ENCODE assay signal across 9 cellular contexts in the genomic region with DNA sequence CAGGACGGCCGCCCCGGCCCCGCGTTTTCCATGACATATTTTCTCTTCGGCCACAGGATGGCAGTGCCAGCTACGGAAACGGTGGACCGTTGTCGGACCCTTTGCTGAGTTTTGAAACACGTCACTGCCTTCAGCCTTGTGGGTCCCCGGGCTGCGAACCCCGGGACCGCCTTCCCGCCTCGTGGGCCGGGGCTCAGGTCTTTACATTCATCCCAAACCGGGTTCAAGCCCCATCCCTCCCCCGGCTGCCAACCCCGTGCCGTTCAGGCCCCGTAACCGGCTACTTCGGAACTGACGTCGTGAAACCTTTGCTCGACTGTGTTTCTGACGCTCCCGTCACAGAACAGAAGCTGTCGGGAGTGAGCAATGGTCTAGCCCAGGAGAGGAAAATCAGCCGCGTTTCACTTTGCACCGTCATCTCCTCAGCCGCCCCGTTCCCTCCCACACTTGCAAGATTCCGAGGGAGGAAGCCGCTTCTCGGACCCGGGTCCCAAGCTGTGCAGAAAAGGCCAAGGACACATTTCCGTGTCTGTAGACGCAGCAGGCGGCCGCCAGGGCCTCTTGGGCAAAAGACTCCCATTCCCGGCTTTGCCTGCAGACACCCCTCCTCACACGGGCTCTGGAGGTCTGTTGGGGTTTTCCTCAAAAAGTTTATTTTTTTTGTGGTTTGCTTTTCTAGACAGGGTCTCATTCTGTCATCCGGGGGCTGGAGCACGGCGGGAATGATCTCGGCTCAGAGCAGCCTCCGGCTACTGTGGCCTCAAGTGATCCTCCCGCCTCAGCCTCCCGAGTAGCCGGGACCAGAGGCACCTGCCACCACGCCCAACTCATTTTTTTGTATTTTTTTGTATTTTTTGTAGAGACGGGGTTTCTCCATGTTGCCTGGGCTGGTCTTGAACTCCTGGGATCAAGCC. TPM values are rescaled to one million over a fixed set of nuclear protein-coding genes. Genes with fewer than 3 reads are reported as not detected.
DNase-seq lines count a peak whose midpoint lies in the region; ATAC-seq and TF ChIP-seq lines count a peak whose summit lies in the region.
"Had no signal": no experiment of that assay in that cellular context is flagged by ENCODE, and none has a peak within 500 bp of the region (broad histone marks: within the 10 kb centered on the region; RNA-seq: fewer than 3 reads in every experiment).

No MANE protein-coding gene starts in this region.

- ATAC-seq in HG02610 (IDR thresholded peaks at IDR 0.05; ENCODE audit: unreplicated experiment) (no peak), GM19467 (IDR thresholded peaks at IDR 0.05; ENCODE audit: unreplicated experiment) (no peak)
- ATAC-seq: Panc1 had no signal

- no TSS peak for BruUV-seq in mammary epithelial cell (replicated peaks; lab: Mats Ljungman, UMichigan)

- peaks cover 5% of the 10 kb centered on the region for H3K9me3 Mint-ChIP-seq in endodermal cell

- no peak for TF ChIP-seq POLR2A in sigmoid colon (IDR thresholded peaks at IDR 0.05)

- no peak overlapping the region for H3K27ac Mint-ChIP-seq in endodermal cell

- TF ChIP-seq EP300 in sigmoid colon (IDR thresholded peaks at IDR 0.05), result no peak

- H3K9ac ChIP-seq in endodermal cell (ENCODE audit: extremely low read depth, low read length, poor library complexity, severe bottlenecking) (no peak overlapping the region), mammary epithelial cell (ENCODE audit: insufficient read depth, low read length) (no peak overlapping the region)

- H3K4me3 Mint-ChIP-seq in endodermal cell, result peak overlapping the region; percentile 57

- DNase-seq in G401 (ENCODE audit: low spot score), result peak; percentile 3
- DNase-seq in NCI-H526 treated with DMSO at 0.1 percent for 48 hours (lab: John Stamatoyannopoulos, UW), result peak; percentile 13
- peak; percentile 88 for DNase-seq in endodermal cell
- peak; percentile 58 for DNase-seq in sigmoid colon
- DNase-seq in mammary epithelial cell, result no peak

- H3K9me3 ChIP-seq in endodermal cell (ENCODE audit: control insufficient read depth, low read length), result no peaks in the 10 kb centered on the region
- no peaks in the 10 kb centered on the region for H3K9me3 ChIP-seq in sigmoid colon
- H3K9me3 ChIP-seq in mammary epithelial cell (replicated peaks; ENCODE audit: insufficient read depth, low read length), result peaks cover 29% of the 10 kb centered on the region
- H3K9me3 ChIP-seq: HAP-1 had no signal

- H3K36me3 Mint-ChIP-seq in endodermal cell (ENCODE audit: low read depth), result no peaks in the 10 kb centered on the region

- H3K4me2 ChIP-seq in mammary epithelial cell (ENCODE audit: insufficient read depth, low read depth, low read length), result no peak overlapping the region

- H3K4me1 Mint-ChIP-seq in endodermal cell, result no peaks in the 10 kb centered on the region

- H3K36me3 ChIP-seq in endodermal cell (ENCODE audit: control insufficient read depth, insufficient read depth, low read length) (no peaks in the 10 kb centered on the region), sigmoid colon (no peaks in the 10 kb centered on the region), mammary epithelial cell (ENCODE audit: insufficient read depth, low read length) (no peaks in the 10 kb centered on the region)
- H3K36me3 ChIP-seq: HAP-1 had no signal

- H2AFZ ChIP-seq in mammary epithelial cell (ENCODE audit: low read depth, low read length), result no peak overlapping the region

- H3K79me2 ChIP-seq in mammary epithelial cell (ENCODE audit: insufficient read depth, low read length), result no peaks in the 10 kb centered on the region

- H4K20me1 ChIP-seq in mammary epithelial cell (ENCODE audit: insufficient read depth, low read length), result no peaks in the 10 kb centered on the region

- H3K4me3 ChIP-seq in endodermal cell (ENCODE audit: low read length) (peak overlapping the region; percentile 75), sigmoid colon (no peak overlapping the region), mammary epithelial cell (replicated peaks in 1 of 3; ENCODE audit: insufficient read depth in 1 of 3, low read depth in 2 of 3, low read length in 3 of 3) (no peak overlapping the region)
- H3K4me3 ChIP-seq: HAP-1 had no signal

- H3K27ac ChIP-seq in endodermal cell (ENCODE audit: low read depth, low read length), result no peak overlapping the region
- no peak overlapping the region for H3K27ac ChIP-seq in sigmoid colon
- H3K27ac ChIP-seq in mammary epithelial cell (ENCODE audit: insufficient read depth, low read depth, low read length), result no peak overlapping the region

- no peaks in the 10 kb centered on the region for H3K4me1 ChIP-seq in endodermal cell (ENCODE audit: control insufficient read depth, insufficient read depth, low read length)
- H3K4me1 ChIP-seq in sigmoid colon, result peaks cover 0 to 5% (median 0%) of the 10 kb centered on the region in 4 donors
- H3K4me1 ChIP-seq in mammary epithelial cell (ENCODE audit: insufficient read depth, low read length), result no peaks in the 10 kb centered on the region
- H3K4me1 ChIP-seq: HAP-1 had no signal

- CTCF ChIA-PET in mammary epithelial cell (lab: Charles Lee; ENCODE audit: low non-redundant PET), result no interaction called here

- H3K27me3 ChIP-seq in endodermal cell (ENCODE audit: control insufficient read depth, insufficient read depth, low read length, poor library complexity, severe bottlenecking), result peaks cover 22% of the 10 kb centered on the region
- H3K27me3 ChIP-seq in sigmoid colon, result peaks cover 0 to 67% (median 6%) of the 10 kb centered on the region in 3 donors
- H3K27me3 ChIP-seq in mammary epithelial cell (ENCODE audit: insufficient read depth, low read length), result no peaks in the 10 kb centered on the region

- TF ChIP-seq CTCF in endodermal cell (conservative IDR thresholded peaks at IDR 0.05) (peak; percentile 75), sigmoid colon (IDR thresholded peaks at IDR 0.05) (no peak), mammary epithelial cell (conservative IDR thresholded peaks at IDR 0.05 in 1 of 2, IDR thresholded peaks at IDR 0.05 in 1 of 2; ENCODE audit: extremely low read depth in 1 of 2, insufficient read depth in 1 of 2, low read depth in 1 of 2, low read length in 2 of 2) (no peak)

- H3K27me3 Mint-ChIP-seq in endodermal cell (ENCODE audit: insufficient read depth), result peaks cover 39% of the 10 kb centered on the region

- dilution Hi-C loops in mammary epithelial cell (cut with HindIII; ENCODE audit: low sequenced_read_pairs), result no loop called here

- in situ Hi-C loops in G401 (cut with HindIII; ENCODE audit: low sequenced_read_pairs), result no loop called here
- in situ Hi-C loops in mammary epithelial cell (cut with MboI; ENCODE audit: low sequenced_read_pairs in 2 of 2), result no loop called here

- intact Hi-C loops in sigmoid colon (cut with DNase I), result no loop called here
- intact Hi-C loops in mammary epithelial cell (cut with micrococcal nuclease), result no loop called here

- 11 to 34% methylated on average over 36 to 56 of the region's 56 CpGs for WGBS in endodermal cell (ENCODE audit: insufficient coverage in 1 of 2, insufficient read length in 1 of 2), 2 experiments
- WGBS in sigmoid colon, 2 donors, result 17 to 34% methylated on average over 56 of the region's 56 CpGs
- 28% methylated on average over 39 of the region's 56 CpGs for WGBS in mammary epithelial cell (ENCODE audit: low coverage, missing lambda C conversion rate)

RNA-seq across cellular contexts. Expression of a gene that starts 41.4 kb away (rescaled TPM):
- 77.9 and 104 TPM in 2 replicates for total RNA-seq in G401 (2014; rRNA removed; shearing (Covaris generic))
- 10 to 100 TPM; 72.5 to 98.7 TPM for total RNA-seq in endodermal cell
- 66.6 TPM for polyA plus RNA-seq in endodermal cell (2013, experiment 1 of 2)
- 66.5 TPM for polyA plus RNA-seq in endodermal cell (2013, experiment 2 of 2)
- total RNA-seq in sigmoid colon, result 10 to 100 TPM in 1 of 4 donors, 1 to 10 TPM in 3; 3.2 to 16.1 (median 6.6) TPM
- 10 to 100 TPM in 1 of 3 donors, 1 to 10 TPM in 2; 2.1 to 13.3 (median 5.4) TPM for polyA plus RNA-seq in sigmoid colon
- total RNA-seq in mammary epithelial cell, result 10 to 100 TPM in 1 of 2 donors, 1 to 10 TPM in 1; 9.2 to 26.8 TPM
- 13.5 TPM for polyA plus RNA-seq in mammary epithelial cell
- 12.4 TPM for polyA minus RNA-seq in mammary epithelial cell
